21 cellular contexts compared by ENCODE assay signal in the genomic region with DNA sequence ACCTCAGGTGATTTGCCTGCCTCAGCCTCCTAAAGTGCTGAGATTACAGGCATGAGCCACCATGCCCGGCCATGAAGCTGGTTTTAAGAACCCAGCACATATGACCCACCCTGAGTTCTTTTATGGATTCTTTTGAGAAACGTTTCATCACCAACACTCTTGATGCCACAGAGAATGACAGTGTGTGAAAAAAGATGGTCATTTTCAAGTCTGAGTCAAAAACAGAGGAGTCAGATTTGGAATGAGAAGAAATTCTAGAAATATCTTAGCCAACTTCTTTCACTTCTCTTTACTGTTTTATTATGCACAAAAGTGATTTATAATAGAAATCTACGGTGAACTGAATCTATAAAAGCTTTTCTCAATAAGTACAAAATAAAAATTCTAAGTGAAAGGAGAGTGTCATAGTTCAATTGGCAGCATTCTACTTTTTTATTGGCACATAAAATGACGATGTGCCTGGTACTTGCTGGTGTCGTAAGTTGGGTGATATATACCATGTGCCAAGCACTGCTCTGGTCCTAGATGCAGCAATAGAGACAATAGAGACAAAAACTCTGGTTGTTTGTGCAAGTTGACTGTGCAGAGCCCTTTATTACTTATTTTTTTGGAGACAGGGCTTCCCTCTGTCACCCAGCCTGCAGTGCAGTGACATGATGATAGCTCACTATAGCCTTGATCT. TPM values are rescaled to one million over a fixed set of nuclear protein-coding genes. Genes with fewer than 3 reads are reported as not detected.
A peak's percentile ranks its signal among the peaks of the same experiment; 100 is the strongest.
DNase-seq lines count a peak whose midpoint lies in the region; ATAC-seq and TF ChIP-seq lines count a peak whose summit lies in the region.
"Had no signal": no experiment of that assay in that cellular context is flagged by ENCODE, and none has a peak within 500 bp of the region (broad histone marks: within the 10 kb centered on the region; RNA-seq: fewer than 3 reads in every experiment).

No MANE protein-coding gene starts in this region.

- no peak overlapping the region for H3K9ac ChIP-seq in OCI-LY3 (ENCODE audit: low read length)

- no TSS peak for BruUV-seq in A673 (replicated peaks; lab: Mats Ljungman, UMichigan)

- peak overlapping the region; percentile 15; the same call in 1 of the 2 replicates for H3K27ac ChIP-seq in ACC112 (ENCODE audit: low read depth, low read length)
- H3K27ac ChIP-seq in OCI-LY3 (ENCODE audit: low read length) = no peak overlapping the region
- H3K27ac ChIP-seq in right lobe of liver = peak overlapping the region; percentile 29 to 83 (median 73)
- no peak overlapping the region for H3K27ac ChIP-seq in A673 (ENCODE audit: low read depth, low read length, poor library complexity, severe bottlenecking)
- H3K27ac ChIP-seq: HL-60, Peyer's patch, SJSA1 had no signal

- DNase-seq in GM12865 (ENCODE audit: low read depth) = peak; percentile 45
- DNase-seq in right lobe of liver = no peak
- no peak for DNase-seq in A673 (ENCODE audit: low spot score)
- no peak for DNase-seq in HuH-7.5 (ENCODE audit: low spot score)
- DNase-seq in NCI-H526 (lab: John Stamatoyannopoulos, UW) = no peak
- DNase-seq in SW480 (ENCODE audit: low spot score) = no peak
- DNase-seq: C1 segment of cervical spinal cord, DMS79, H9, NCI-H187, NCI-H2107, NCI-H2227 treated with DMSO at 0.1 percent for 48 hours, NCI-H510A treated with DMSO at 0.1 percent for 48 hours, Peyer's patch had no signal

- no peaks in the 10 kb centered on the region for H3K9me3 ChIP-seq in OCI-LY3 (ENCODE audit: insufficient read depth, low read length)
- H3K9me3 ChIP-seq in right lobe of liver = no peaks in the 10 kb centered on the region
- no peaks in the 10 kb centered on the region for H3K9me3 ChIP-seq in A673 (ENCODE audit: low read depth, low read length, poor library complexity, severe bottlenecking)
- H3K9me3 ChIP-seq: A549, Peyer's patch, SJSA1 had no signal

- H3K79me2 ChIP-seq in ACC112 (ENCODE audit: control insufficient read depth, insufficient read depth, low read length, unreplicated experiment) (no peaks in the 10 kb centered on the region), OCI-LY3 (ENCODE audit: low read length) (no peaks in the 10 kb centered on the region)

- WGBS in right lobe of liver (ENCODE audit: insufficient coverage, low coverage, low lambda C conversion rate, missing lambda C conversion rate) = 31% methylated on average over 5 of the region's 5 CpGs

- intact Hi-C loops in right lobe of liver (cut with DNase I) = no loop called here
- intact Hi-C loops in A673 (cut with micrococcal nuclease; ENCODE audit: unreplicated experiment) = no loop called here

- TF ChIP-seq CTCF in GM12865 (IDR thresholded peaks at IDR 0.05; ENCODE audit: insufficient read depth, low read depth, low read length, missing control alignments) = no peak
- TF ChIP-seq CTCF in OCI-LY3 (IDR thresholded peaks at IDR 0.05; ENCODE audit: low read depth, low read length) = no peak
- no peak for TF ChIP-seq CTCF in right lobe of liver (IDR thresholded peaks at IDR 0.05)
- no peak for TF ChIP-seq CTCF in A673 (conservative IDR thresholded peaks at IDR 0.05; ENCODE audit: low read depth, low read length)

- POLR2A ChIA-PET in A673 (lab: Charles Lee; ENCODE audit: low non-redundant PET) = no interaction called here

- peak overlapping the region; percentile 44 for H3K4me2 ChIP-seq in OCI-LY3 (ENCODE audit: low read length)
- H3K4me2 ChIP-seq: A549 had no signal

- TF ChIP-seq POLR2A in right lobe of liver (IDR thresholded peaks at IDR 0.05) = no peak

- H3K4me3 ChIP-seq in ACC112 (ENCODE audit: low read depth, low read length) (no peak overlapping the region), GM12865 (ENCODE audit: low read depth, low read length) (no peak overlapping the region), OCI-LY3 (ENCODE audit: low read length) (0 out of 2 replicates have a peak overlapping the region, but pooled peaks have one; percentile 14), right lobe of liver (no peak overlapping the region), A673 (ENCODE audit: low read depth, low read length, poor library complexity, severe bottlenecking) (no peak overlapping the region)
- H3K4me3 ChIP-seq: A549, Peyer's patch, SJSA1 had no signal

- H3K36me3 ChIP-seq in ACC112 (ENCODE audit: insufficient read depth, low read length) (no peaks in the 10 kb centered on the region), OCI-LY3 (replicated peaks; ENCODE audit: low read depth, low read length) (no peaks in the 10 kb centered on the region), right lobe of liver (no peaks in the 10 kb centered on the region), A673 (ENCODE audit: insufficient read depth, low read length, poor library complexity, severe bottlenecking) (no peaks in the 10 kb centered on the region)
- H3K36me3 ChIP-seq: Peyer's patch, SJSA1 had no signal

- H4K20me1 ChIP-seq in OCI-LY3 (ENCODE audit: insufficient read depth, low read length) = no peaks in the 10 kb centered on the region

- H3K4me1 ChIP-seq in ACC112 (ENCODE audit: control insufficient read depth, insufficient read depth, low read length, unreplicated experiment) (peaks cover 13% of the 10 kb centered on the region), OCI-LY3 (ENCODE audit: low read length) (peaks cover 19% of the 10 kb centered on the region), right lobe of liver (peaks cover 0 to 10% (median 4%) of the 10 kb centered on the region in 4 donors), A673 (ENCODE audit: insufficient read depth, low read length, poor library complexity, severe bottlenecking) (no peaks in the 10 kb centered on the region)
- H3K4me1 ChIP-seq: Peyer's patch, SJSA1 had no signal

- CTCF ChIA-PET in A673 (lab: Charles Lee) = interaction anchor here (0.6 kb wide), 2 partner anchors 34 to 1652 kb away, joined by 11 to 14 read pairs; no protein-coding TSS in a partner anchor

- no peaks in the 10 kb centered on the region; the same call in 1 of the 2 replicates for H3K27me3 ChIP-seq in ACC112 (ENCODE audit: insufficient read depth, low read length)
- H3K27me3 ChIP-seq in OCI-LY3 (ENCODE audit: low read depth, low read length) = peaks cover 32% of the 10 kb centered on the region
- H3K27me3 ChIP-seq in right lobe of liver = no peaks in the 10 kb centered on the region
- peaks cover 8% of the 10 kb centered on the region for H3K27me3 ChIP-seq in A673 (replicated peaks; ENCODE audit: insufficient read depth, low read depth, low read length, poor library complexity)
- H3K27me3 ChIP-seq: Peyer's patch had no signal

- no peak overlapping the region for H2AFZ ChIP-seq in ACC112 (ENCODE audit: low read length, unreplicated experiment)
- no peak overlapping the region for H2AFZ ChIP-seq in OCI-LY3 (ENCODE audit: low read depth, low read length)

- peak; percentile 44 to 69 (median 56) for ATAC-seq in right lobe of liver
- ATAC-seq: A549 had no signal

RNA-seq across cellular contexts. Expression of gene CCDC177, which starts 33.9 kb away (rescaled TPM):
- total RNA-seq in right lobe of liver (under 1 TPM in 3 of 6 experiments, not detected in 3; 0.06 to 0.11 (median 0.07) TPM), A673 (2021) (0.09 TPM in 1 of 2 replicates, not detected in the other)
- total RNA-seq: HT1080, LHCN-M2, Peyer's patch, SJSA1 had no signal

RNA-seq across cellular contexts. Expression of gene PLEKHD1, which starts 56.3 kb away (rescaled TPM):
- total RNA-seq in right lobe of liver = under 1 TPM in 1 of 6 experiments, not detected in 5; 0.04 TPM
- 0.37 and 0.87 TPM in 2 replicates for total RNA-seq in A673 (2021)
- total RNA-seq: HT1080, Peyer's patch had no signal

Comparison
In these comparisons a context has a peak if more than half of its experiments do, and no peak if none do; other contexts are left out.
1. H3K27ac ChIP-seq: peak in ACC112 (single experiment) and right lobe of liver (3 of 3); none in OCI-LY3 (single experiment) and A673 (single experiment).